Comparison of ENCODE assay signal across 19 cellular contexts in the genomic region with DNA sequence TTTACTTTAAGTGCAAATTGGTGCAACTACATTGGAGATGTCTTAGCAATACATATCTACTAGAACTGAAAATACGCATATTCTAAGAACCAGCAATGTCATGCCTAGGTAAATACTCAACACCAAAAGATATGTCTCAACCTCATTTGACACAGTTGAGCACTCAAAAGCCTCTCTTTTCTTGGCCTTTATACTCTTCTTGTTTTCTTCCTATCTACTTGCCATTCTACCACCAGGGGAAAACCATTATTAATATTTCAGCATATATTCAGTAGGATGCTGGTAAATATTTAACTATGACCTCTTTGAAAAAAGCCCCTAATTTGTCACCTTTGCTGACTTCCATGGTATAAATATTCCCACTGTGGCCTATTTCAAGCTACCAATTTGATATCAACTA.
DNase-seq lines count a peak whose midpoint lies in the region; ATAC-seq lines count a peak whose summit lies in the region.
"Had no signal": no experiment of that assay in that cellular context is flagged by ENCODE, and none has a peak within 500 bp of the region (broad histone marks: within the 10 kb centered on the region; RNA-seq: fewer than 3 reads in every experiment).

No MANE protein-coding gene starts in this region.

- DNase-seq in COLO829 (ENCODE audit: low spot score) (no peak), Right ventricle myocardium inferior (ENCODE audit: missing footprints) (no peak), NCI-H69 (lab: John Stamatoyannopoulos, UW) (no peak)
- DNase-seq in stimulated activated CD4-positive, alpha-beta T cell treated with anti-CD3 and anti-CD28 coated beads, Interleukin-2, amount 100 ng/mL, for 48 hours: no peak
- DNase-seq: CD8-positive, alpha-beta T cell; DMS79 treated with DMSO at 0.1 percent for 48 hours; GOT3; KBM-7; MV-4-11; NCI-H1417 treated with DMSO at 0.1 percent for 48 hours; NCI-H2029 treated with DMSO at 0.1 percent for 48 hours; NCI-H510A; NCI-H82; PC-9; SW 1271 had no signal

- peak; percentile 50 for ATAC-seq in GM18861 (IDR thresholded peaks at IDR 0.05; ENCODE audit: unreplicated experiment)
- peak; percentile 59 for ATAC-seq in GM21619 (IDR thresholded peaks at IDR 0.05; ENCODE audit: unreplicated experiment)
- ATAC-seq in HG02798 (IDR thresholded peaks at IDR 0.05; ENCODE audit: poor library complexity, unreplicated experiment): peak; percentile 59
- peak; percentile 79 for ATAC-seq in HG03432 (IDR thresholded peaks at IDR 0.05; ENCODE audit: unreplicated experiment)
- no peak for ATAC-seq in Right ventricle myocardium inferior
- ATAC-seq: CD8-positive, alpha-beta T cell had no signal

- intact Hi-C loops in Right ventricle myocardium inferior (cut with DNase I): no loop called here
